In the genomic region with DNA sequence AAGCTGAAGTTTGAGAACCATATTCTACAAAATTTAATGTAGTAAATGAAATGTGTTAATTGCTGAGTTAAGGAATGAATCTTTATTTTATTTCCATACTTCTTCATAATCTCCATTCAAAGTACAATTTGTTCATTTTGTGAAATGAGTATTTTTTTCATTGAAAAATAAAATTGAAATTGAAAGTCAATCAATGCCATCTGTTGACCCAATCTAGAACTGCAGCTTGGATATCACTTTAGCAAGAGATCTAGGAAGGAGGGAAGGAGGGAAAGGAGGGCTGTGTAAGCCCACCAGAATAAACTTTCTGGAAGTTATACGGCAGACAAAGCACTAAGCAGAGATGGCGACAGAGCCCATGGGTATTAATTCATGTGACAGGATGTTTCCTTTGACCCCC, we compare ENCODE assay signal across 11 cellular contexts.
A peak's percentile ranks its signal among the peaks of the same experiment; 100 is the strongest.
DNase-seq lines count a peak whose midpoint lies in the region; ATAC-seq and TF ChIP-seq lines count a peak whose summit lies in the region.
"Had no signal": no experiment of that assay in that cellular context is flagged by ENCODE, and none has a peak within 500 bp of the region (broad histone marks: within the 10 kb centered on the region; RNA-seq: fewer than 3 reads in every experiment).

No MANE protein-coding gene starts in this region.

- H2BK120ac ChIP-seq in H9 (ENCODE audit: low read depth, low read length, poor library complexity, severe bottlenecking): no peak overlapping the region

- CTCF ChIA-PET in T-cell (lab: Charles Lee): interaction anchor here (0.7 to 1.1 kb wide), 2 partner anchors 389 to 390 kb away, joined by 3 read pairs; no protein-coding TSS in a partner anchor

- H3K56ac ChIP-seq in H9 (ENCODE audit: insufficient read length, low read depth, low read length): no peak overlapping the region

- H3K27ac ChIP-seq in H9 (ENCODE audit: insufficient read length, low read depth, low read length) (no peak overlapping the region), body of pancreas (no peak overlapping the region)

- H3K4me3 Mint-ChIP-seq in CD14-positive monocyte (no peak overlapping the region), H9 (no peak overlapping the region), T-cell (no peak overlapping the region)
- H3K4me3 Mint-ChIP-seq in stimulated activated memory B cell treated with anti-CD40 and anti-IgM and Interleukin-4, amounts not matched to agents 10 μg/mL and 1 μg/mL and 100 μg/mL, for 72 hours: no peak overlapping the region
- no peak overlapping the region for H3K4me3 Mint-ChIP-seq in activated CD4-positive, alpha-beta T cell treated with anti-CD3 and anti-CD28 coated beads, Interleukin-2, amount 10 ng/mL, durations not matched to agents 24 days and 14 days

- H2AFZ ChIP-seq in H9 (ENCODE audit: low read length): no peak overlapping the region

- H3K9me3 Mint-ChIP-seq in CD14-positive monocyte (peaks cover 0 to 6% (median 0%) of the 10 kb centered on the region in 7 donors), H9 (peaks cover 35 to 40% of the 10 kb centered on the region in 2 experiments), T-cell (no peaks in the 10 kb centered on the region)
- peaks cover 3% of the 10 kb centered on the region for H3K9me3 Mint-ChIP-seq in stimulated activated memory B cell treated with anti-CD40 and anti-IgM and Interleukin-4, amounts not matched to agents 10 μg/mL and 1 μg/mL and 100 μg/mL, for 72 hours
- H3K9me3 Mint-ChIP-seq in activated CD4-positive, alpha-beta T cell treated with anti-CD3 and anti-CD28 coated beads, Interleukin-2, amount 10 ng/mL, durations not matched to agents 24 days and 14 days: no peaks in the 10 kb centered on the region

- POLR2A ChIA-PET in T-cell (lab: Charles Lee): no interaction called here

- no peaks in the 10 kb centered on the region for H3K79me1 ChIP-seq in H9 (ENCODE audit: insufficient read depth, low read depth, low read length, poor library complexity, severe bottlenecking)

- H4K8ac ChIP-seq in H9 (replicated peaks; ENCODE audit: insufficient read length, low read depth, low read length): no peak overlapping the region

- no peak overlapping the region for H2BK5ac ChIP-seq in H9 (ENCODE audit: insufficient read length, low read length)

- no CpG with 5 or more reads among the region's 2 CpGs for WGBS in H9 (ENCODE audit: extremely low coverage, insufficient read length, low lambda C conversion rate)
- 6 to 13% methylated on average over 2 of the region's 2 CpGs for WGBS in body of pancreas, 2 donors

- H4K5ac ChIP-seq in H9 (ENCODE audit: insufficient read length, low read depth, low read length): no peak overlapping the region

- DNase-seq in CD14-positive monocyte (ENCODE audit: low spot score): no peak
- DNase-seq in H9: no peak
- DNase-seq in body of pancreas: no peak
- peak; percentile 16 for DNase-seq in medulla oblongata (ENCODE audit: extremely low spot score)
- DNase-seq in T-cell: no peak
- no peak for DNase-seq in activated CD4-positive, alpha-beta T cell treated with anti-CD3 and anti-CD28 coated beads, Interleukin-2, amount 10 ng/mL, durations not matched to agents 24 days and 14 days
- DNase-seq: activated CD4-positive, alpha-beta T cell treated with anti-CD3 and anti-CD28 coated beads, Interleukin-2, amount 50 U/mL, for 4 hours; MV-4-11; stimulated activated CD4-positive, alpha-beta T cell treated with anti-CD3 and anti-CD28 coated beads, Interleukin-4, amount 100 ng/mL, for 1 hour had no signal

- H3K23me2 ChIP-seq in H9 (ENCODE audit: insufficient read length, low read depth, low read length, poor library complexity, severe bottlenecking): no peaks in the 10 kb centered on the region

- H3K4me2 ChIP-seq in H9 (ENCODE audit: insufficient read depth, insufficient read length, low read length): no peak overlapping the region

- H3K9me3 ChIP-seq in H9 (ENCODE audit: control insufficient read depth, low read depth, low read length) (peaks cover 10% of the 10 kb centered on the region), body of pancreas (no peaks in the 10 kb centered on the region)

- H3K4ac ChIP-seq in H9 (ENCODE audit: low read depth, low read length): no peak overlapping the region

- H3K4me3 ChIP-seq in body of pancreas: no peak overlapping the region

- H3K4me1 Mint-ChIP-seq in CD14-positive monocyte: peaks cover 2% of the 10 kb centered on the region
- H3K4me1 Mint-ChIP-seq in H9: 0 out of 4 replicates have a peak, but pooled peaks cover 0 to 2% of the 10 kb centered on the region in 2 experiments
- H3K4me1 Mint-ChIP-seq in stimulated activated memory B cell treated with anti-CD40 and anti-IgM and Interleukin-4, amounts not matched to agents 10 μg/mL and 1 μg/mL and 100 μg/mL, for 72 hours: no peaks in the 10 kb centered on the region
- H3K4me1 Mint-ChIP-seq in T-cell: peaks cover 7 to 14% (median 8%) of the 10 kb centered on the region in 3 donors
- H3K4me1 Mint-ChIP-seq in activated CD4-positive, alpha-beta T cell treated with anti-CD3 and anti-CD28 coated beads, Interleukin-2, amount 10 ng/mL, durations not matched to agents 24 days and 14 days: peaks cover 4% of the 10 kb centered on the region

- H3K79me2 ChIP-seq in H9 (ENCODE audit: insufficient read depth, low read length): no peaks in the 10 kb centered on the region

- H3K23ac ChIP-seq in H9 (ENCODE audit: insufficient read length, low read depth, low read length): no peak overlapping the region

- intact Hi-C loops in CD14-positive monocyte (cut with micrococcal nuclease): no loop called here
- intact Hi-C loops in body of pancreas (cut with DNase I): no loop called here
- intact Hi-C loops in activated CD4-positive, alpha-beta T cell treated with anti-CD3 and anti-CD28 coated beads, Interleukin-2, amount 10 ng/mL, durations not matched to agents 24 days and 14 days (cut with micrococcal nuclease): loop anchor here (2.0 to 5.0 kb wide), 2 partner anchors 45 to 206 kb away; no protein-coding TSS in a partner anchor

- no peak overlapping the region for H2BK12ac ChIP-seq in H9 (ENCODE audit: insufficient read length, low read depth, low read length)

- H2AK5ac ChIP-seq in H9 (ENCODE audit: insufficient read length, low read length): no peak overlapping the region

- H4K20me1 ChIP-seq in H9 (ENCODE audit: control insufficient read depth, insufficient read depth, insufficient read length): no peaks in the 10 kb centered on the region

- H4K91ac ChIP-seq in H9 (ENCODE audit: insufficient read length, low read depth, low read length): no peak overlapping the region

- no peak for TF ChIP-seq POLR2A in body of pancreas (IDR thresholded peaks at IDR 0.05)

- no peak overlapping the region for H3K9ac ChIP-seq in H9 (ENCODE audit: extremely low read depth, insufficient read length, low read length)

- H3K18ac ChIP-seq in H9 (ENCODE audit: insufficient read length, low read depth, low read length): no peak overlapping the region

- no peak overlapping the region for H3K27ac Mint-ChIP-seq in CD14-positive monocyte
- no peak overlapping the region for H3K27ac Mint-ChIP-seq in H9
- no peak overlapping the region for H3K27ac Mint-ChIP-seq in stimulated activated memory B cell treated with anti-CD40 and anti-IgM and Interleukin-4, amounts not matched to agents 10 μg/mL and 1 μg/mL and 100 μg/mL, for 72 hours
- no peak overlapping the region for H3K27ac Mint-ChIP-seq in T-cell
- H3K27ac Mint-ChIP-seq in activated CD4-positive, alpha-beta T cell treated with anti-CD3 and anti-CD28 coated beads, Interleukin-2, amount 10 ng/mL, durations not matched to agents 24 days and 14 days: no peak overlapping the region

- H2BK15ac ChIP-seq in H9 (ENCODE audit: low read depth, low read length): no peak overlapping the region

- no peak overlapping the region for H3T11ph ChIP-seq in H9 (ENCODE audit: low read length)

- no peaks in the 10 kb centered on the region for H3K36me3 ChIP-seq in body of pancreas (replicated peaks in 1 of 2; ENCODE audit: insufficient read depth in 1 of 2, low read depth in 2 of 2)

- peak; percentile 41 for TF ChIP-seq CTCF in CD14-positive monocyte (IDR thresholded peaks at IDR 0.05)
- peak; percentile 61 for TF ChIP-seq CTCF in H9 (conservative IDR thresholded peaks at IDR 0.05)
- TF ChIP-seq CTCF in body of pancreas (IDR thresholded peaks at IDR 0.05): peak in 5 of 7 experiments; percentile 18 to 43 (median 33)

- no peak overlapping the region for H2BK20ac ChIP-seq in H9 (ENCODE audit: low read depth, low read length, poor library complexity, severe bottlenecking)

- H3K36me3 Mint-ChIP-seq in CD14-positive monocyte (no peaks in the 10 kb centered on the region), H9 (ENCODE audit: insufficient read depth in 1 of 3, low read depth in 3 of 3) (no peaks in the 10 kb centered on the region), T-cell (no peaks in the 10 kb centered on the region)
- no peaks in the 10 kb centered on the region for H3K36me3 Mint-ChIP-seq in stimulated activated memory B cell treated with anti-CD40 and anti-IgM and Interleukin-4, amounts not matched to agents 10 μg/mL and 1 μg/mL and 100 μg/mL, for 72 hours
- no peaks in the 10 kb centered on the region for H3K36me3 Mint-ChIP-seq in activated CD4-positive, alpha-beta T cell treated with anti-CD3 and anti-CD28 coated beads, Interleukin-2, amount 10 ng/mL, durations not matched to agents 24 days and 14 days (ENCODE audit: low read depth)

- H3K4me1 ChIP-seq in H9 (ENCODE audit: insufficient read depth, low read length): no peaks in the 10 kb centered on the region
- no peaks in the 10 kb centered on the region for H3K4me1 ChIP-seq in body of pancreas

- no peak overlapping the region for H3K14ac ChIP-seq in H9 (ENCODE audit: insufficient read depth, low read length)

- H3K27me3 ChIP-seq in H9 (ENCODE audit: insufficient read depth, low read length): no peaks in the 10 kb centered on the region
- no peaks in the 10 kb centered on the region for H3K27me3 ChIP-seq in body of pancreas

- ATAC-seq in body of pancreas: no peak
- no peak for ATAC-seq in HG02642 (IDR thresholded peaks at IDR 0.05; ENCODE audit: poor library complexity, unreplicated experiment)
- ATAC-seq in stimulated activated memory B cell treated with anti-CD40 and anti-IgM and Interleukin-4, amounts not matched to agents 10 μg/mL and 1 μg/mL and 100 μg/mL, for 72 hours: no peak
- no peak for ATAC-seq in T-cell (replicated peaks in 1 of 4)

- H3K27me3 Mint-ChIP-seq in CD14-positive monocyte (ENCODE audit: low read depth in 3 of 3) (peaks cover 0 to 7% (median 6%) of the 10 kb centered on the region in 3 donors), H9 (ENCODE audit: low read depth) (no peaks in the 10 kb centered on the region; the same call in 1 of the 2 replicates), T-cell (peaks cover 0 to 4% of the 10 kb centered on the region in 2 donors)
- H3K27me3 Mint-ChIP-seq in stimulated activated memory B cell treated with anti-CD40 and anti-IgM and Interleukin-4, amounts not matched to agents 10 μg/mL and 1 μg/mL and 100 μg/mL, for 72 hours: no peaks in the 10 kb centered on the region
- H3K27me3 Mint-ChIP-seq in activated CD4-positive, alpha-beta T cell treated with anti-CD3 and anti-CD28 coated beads, Interleukin-2, amount 10 ng/mL, durations not matched to agents 24 days and 14 days: no peaks in the 10 kb centered on the region
